ENCODE assay signal across 8 cellular contexts in genomic region chr1:100249537-100250257, GRCh38. TPM values are rescaled to one million over a fixed set of nuclear protein-coding genes. Genes with fewer than 3 reads are reported as not detected.
A peak's percentile ranks its signal among the peaks of the same experiment; 100 is the strongest.
DNase-seq lines count a peak whose midpoint lies in the region; ATAC-seq and TF ChIP-seq lines count a peak whose summit lies in the region.

DBT (minus strand) TSS chr1:100249834; CDS start chr1:100249820, 14 bp downstream.

- no peak within 1 kb of the TSS for H3K4me3 Mint-ChIP-seq in activated naive CD4-positive, alpha-beta T cell treated with anti-CD3 and anti-CD28 coated beads, Interleukin-2, amount 50 U/mL, for 24 hours
- H3K4me3 Mint-ChIP-seq in glutamatergic neuron (ENCODE audit: unreplicated experiment), result peak within 1 kb of the TSS; percentile 32

- peak within 1 kb of the TSS; percentile 98 for H3K4me2 ChIP-seq in osteoblast (ENCODE audit: insufficient read depth, low read length)

- H2AFZ ChIP-seq in osteoblast (ENCODE audit: low read length), result peak within 1 kb of the TSS; percentile 100

- H3K4me3 ChIP-seq in osteoblast (ENCODE audit: insufficient read depth, low read length) (peak within 1 kb of the TSS; percentile 97), thymus (ENCODE audit: low read length) (peak within 1 kb of the TSS; percentile 76)

- ATAC-seq in HG02610 (IDR thresholded peaks at IDR 0.05; ENCODE audit: unreplicated experiment) (peak; percentile 100), SK-N-SH treated with all-trans-retinoic acid at 6 μM for 48 hours (peak; percentile 100)

- no peaks in the 10 kb centered on the region for H3K9me3 Mint-ChIP-seq in activated naive CD4-positive, alpha-beta T cell treated with anti-CD3 and anti-CD28 coated beads, Interleukin-2, amount 50 U/mL, for 24 hours
- H3K9me3 Mint-ChIP-seq in glutamatergic neuron (ENCODE audit: unreplicated experiment), result no peaks in the 10 kb centered on the region

- H4K20me1 ChIP-seq in osteoblast (ENCODE audit: insufficient read depth, low read length), result no peaks in the 10 kb centered on the region

- peaks cover 33% of the 10 kb centered on the region for H3K79me2 ChIP-seq in osteoblast (ENCODE audit: insufficient read depth, low read length)

- peak; percentile 94 for DNase-seq in GM10248 (ENCODE audit: extremely low spot score)
- DNase-seq in NCI-H1092 treated with DMSO at 0.1 percent for 48 hours (lab: John Stamatoyannopoulos, UW), result peak; percentile 93
- peak; percentile 93 for DNase-seq in glutamatergic neuron
- peak; percentile 96 for DNase-seq in osteoblast (ENCODE audit: insufficient read length, low spot score, missing footprints)

- peak within 1 kb of the TSS; percentile 83 for H3K27ac ChIP-seq in osteoblast (ENCODE audit: low read depth, low read length)
- H3K27ac ChIP-seq in thymus (ENCODE audit: low read depth), result peak within 1 kb of the TSS; percentile 89

- H3K36me3 ChIP-seq in osteoblast (ENCODE audit: insufficient read depth, low read length) (no peaks in the 10 kb centered on the region), thymus (ENCODE audit: control insufficient read depth, insufficient read depth) (no peaks in the 10 kb centered on the region)

- no peak for TF ChIP-seq CTCF in GM10248 (IDR thresholded peaks at IDR 0.05; ENCODE audit: control extremely low read depth, extremely low read depth, low read depth, missing control alignments)
- no peak for TF ChIP-seq CTCF in glutamatergic neuron (IDR thresholded peaks at IDR 0.05; ENCODE audit: partially characterized antibody, unreplicated experiment)
- no peak for TF ChIP-seq CTCF in osteoblast (IDR thresholded peaks at IDR 0.05; ENCODE audit: extremely low read depth, low read depth, low read length)

- H3K27me3 ChIP-seq in osteoblast (ENCODE audit: insufficient read depth, low read length), result peaks cover 3% of the 10 kb centered on the region
- H3K27me3 ChIP-seq in thymus (ENCODE audit: control insufficient read depth, insufficient read depth), result no peaks in the 10 kb centered on the region

- no peaks in the 10 kb centered on the region for H3K36me3 Mint-ChIP-seq in activated naive CD4-positive, alpha-beta T cell treated with anti-CD3 and anti-CD28 coated beads, Interleukin-2, amount 50 U/mL, for 24 hours
- no peaks in the 10 kb centered on the region for H3K36me3 Mint-ChIP-seq in glutamatergic neuron (ENCODE audit: unreplicated experiment)

- CTCF ChIA-PET in GM10248 (lab: Yijun Ruan, JAX), result interaction anchor here (0.9 to 1.7 kb wide), 7 partner anchors 11 to 206 kb away, joined by 3 to 5 read pairs (median 4); no protein-coding TSS in a partner anchor

- under 1% methylated on average over 31 of the region's 31 CpGs for WGBS in thymus

- H3K27ac Mint-ChIP-seq in activated naive CD4-positive, alpha-beta T cell treated with anti-CD3 and anti-CD28 coated beads, Interleukin-2, amount 50 U/mL, for 24 hours, result peak within 1 kb of the TSS; percentile 78
- no peak within 1 kb of the TSS for H3K27ac Mint-ChIP-seq in glutamatergic neuron (ENCODE audit: unreplicated experiment)

- no peaks in the 10 kb centered on the region for H3K27me3 Mint-ChIP-seq in activated naive CD4-positive, alpha-beta T cell treated with anti-CD3 and anti-CD28 coated beads, Interleukin-2, amount 50 U/mL, for 24 hours
- H3K27me3 Mint-ChIP-seq in glutamatergic neuron (ENCODE audit: unreplicated experiment), result no peaks in the 10 kb centered on the region

- H3K9me3 ChIP-seq in osteoblast (ENCODE audit: low read depth, low read length), result no peaks in the 10 kb centered on the region
- H3K9me3 ChIP-seq in thymus (ENCODE audit: control insufficient read depth), result no peaks in the 10 kb centered on the region

- POLR2A ChIA-PET in GM10248 (lab: Yijun Ruan, JAX), result interaction anchor here (1.4 kb wide), 1 partner anchor 16 kb away, joined by 13 read pairs; the partner anchor contains the start of gene RTCA

- H3K4me1 ChIP-seq in osteoblast (ENCODE audit: insufficient read depth, low read length) (peaks cover 11% of the 10 kb centered on the region), thymus (ENCODE audit: control insufficient read depth, insufficient read depth, low read length) (peaks cover 2% of the 10 kb centered on the region)

- H3K4me1 Mint-ChIP-seq in activated naive CD4-positive, alpha-beta T cell treated with anti-CD3 and anti-CD28 coated beads, Interleukin-2, amount 50 U/mL, for 24 hours, result peaks cover 22% of the 10 kb centered on the region
- H3K4me1 Mint-ChIP-seq in glutamatergic neuron (ENCODE audit: low read depth, unreplicated experiment), result no peaks in the 10 kb centered on the region

TF ChIP-seq in SK-N-SH treated with all-trans-retinoic acid at 6 μM for 48 hours, 23 proteins besides CTCF, POLR2A, EP300 and RAD21:
- peak; percentile 24; the same call in 1 of the 2 replicates for TF ChIP-seq TCF4 (CRISPR knock-in tag; IDR thresholded peaks at IDR 0.05; ENCODE audit: borderline replicate concordance)
- no peak for TF ChIP-seq ZNF565 (CRISPR knock-in tag; conservative IDR thresholded peaks at IDR 0.05; ENCODE audit: low read depth)

RNA-seq across cellular contexts. Expression of gene DBT, which starts in this region (rescaled TPM):
- total RNA-seq in glutamatergic neuron (ENCODE audit: unreplicated experiment), result 11.4 TPM
- 6.9 and 8.0 TPM in 2 replicates for total RNA-seq in osteoblast
- 4.5 TPM for polyA plus RNA-seq in thymus

Comparison
In these comparisons a context has a peak if more than half of its experiments do, and no peak if none do; other contexts are left out.
1. Peak in every context shown above with its lines: DNase-seq, ATAC-seq, H3K4me3 ChIP-seq and H3K27ac ChIP-seq.